Comparison of ENCODE assay signal across 33 cellular contexts in genomic region chr3:21722301-21722700, GRCh38. TPM values are rescaled to one million over a fixed set of nuclear protein-coding genes. Genes with fewer than 3 reads are reported as not detected.
"Had no signal": no experiment of that assay in that cellular context is flagged by ENCODE, and none has a peak within 500 bp of the region (broad histone marks: within the 10 kb centered on the region; RNA-seq: fewer than 3 reads in every experiment).

No MANE protein-coding gene starts in this region.

- ATAC-seq: activated CD8-positive, alpha-beta T cell treated with anti-CD3 and anti-CD28 coated beads for 36 hours; activated T-cell treated with anti-CD3 and anti-CD28 coated beads, Interleukin-2, amount 50 U/mL, for 72 hours; activated T-helper 17 cell treated with anti-CD3 and anti-CD28 coated beads, Interleukin-2, amount 50 U/mL, for 72 hours; body of pancreas; K562; Right ventricle myocardium inferior; SK-N-SH treated with all-trans-retinoic acid at 6 μM for 48 hours had no signal

- H3K4me1 ChIP-seq: body of pancreas, Peyer's patch had no signal

- H3K4me3 Mint-ChIP-seq: activated CD4-positive, alpha-beta T cell treated with anti-CD3 and anti-CD28 coated beads, Interleukin-2, amount 10 ng/mL, durations not matched to agents 24 days and 14 days; activated CD8-positive, alpha-beta T cell treated with anti-CD3 and anti-CD28 coated beads for 36 hours; activated naive CD8-positive, alpha-beta T cell treated with anti-CD3 and anti-CD28 coated beads for 36 hours; activated T-cell treated with anti-CD3 and anti-CD28 coated beads, Interleukin-2, amount 50 U/mL, for 72 hours; activated T-helper 17 cell treated with anti-CD3 and anti-CD28 coated beads, Interleukin-2, amount 50 U/mL, for 72 hours had no signal

- FAIRE-seq: K562 had no signal

- H3K27ac Mint-ChIP-seq: activated CD4-positive, alpha-beta T cell treated with anti-CD3 and anti-CD28 coated beads, Interleukin-2, amount 10 ng/mL, durations not matched to agents 24 days and 14 days; activated CD8-positive, alpha-beta T cell treated with anti-CD3 and anti-CD28 coated beads for 36 hours; activated naive CD8-positive, alpha-beta T cell treated with anti-CD3 and anti-CD28 coated beads for 36 hours; activated T-cell treated with anti-CD3 and anti-CD28 coated beads, Interleukin-2, amount 50 U/mL, for 72 hours; activated T-helper 17 cell treated with anti-CD3 and anti-CD28 coated beads, Interleukin-2, amount 50 U/mL, for 72 hours had no signal

- H3K4me3 ChIP-seq: body of pancreas, K562, Peyer's patch had no signal

- H3K4me1 Mint-ChIP-seq: activated CD4-positive, alpha-beta T cell treated with anti-CD3 and anti-CD28 coated beads, Interleukin-2, amount 10 ng/mL, durations not matched to agents 24 days and 14 days; activated naive CD8-positive, alpha-beta T cell treated with anti-CD3 and anti-CD28 coated beads for 36 hours; activated T-helper 17 cell treated with anti-CD3 and anti-CD28 coated beads, Interleukin-2, amount 50 U/mL, for 72 hours had no signal

- H3K27me3 Mint-ChIP-seq: activated CD4-positive, alpha-beta T cell treated with anti-CD3 and anti-CD28 coated beads, Interleukin-2, amount 10 ng/mL, durations not matched to agents 24 days and 14 days; activated CD8-positive, alpha-beta T cell treated with anti-CD3 and anti-CD28 coated beads for 36 hours; activated naive CD8-positive, alpha-beta T cell treated with anti-CD3 and anti-CD28 coated beads for 36 hours; activated T-helper 17 cell treated with anti-CD3 and anti-CD28 coated beads, Interleukin-2, amount 50 U/mL, for 72 hours had no signal

- DNase-seq: activated CD4-positive, alpha-beta T cell treated with anti-CD3 and anti-CD28 coated beads, Interleukin-2, amount 10 ng/mL, durations not matched to agents 24 days and 14 days; activated CD4-positive, alpha-beta T cell treated with anti-CD3 and anti-CD28 coated beads, Interleukin-2, amount 50 U/mL, for 4 hours; activated CD8-positive, alpha-beta T cell treated with anti-CD3 and anti-CD28 coated beads for 36 hours; activated effector memory CD4-positive, alpha-beta T cell treated with anti-CD3 and anti-CD28 coated beads, Interleukin-2, amount 50 U/mL, for 16 hours; activated naive CD4-positive, alpha-beta T cell; activated naive CD4-positive, alpha-beta T cell treated with anti-CD3 and anti-CD28 coated beads, Interleukin-2, amount 50 U/mL, for 16 hours; activated naive CD8-positive, alpha-beta T cell treated with anti-CD3 and anti-CD28 coated beads for 36 hours; activated T-cell treated with anti-CD3 and anti-CD28 coated beads, Interleukin-2, amount 50 U/mL, for 1 hour; activated T-cell treated with anti-CD3 and anti-CD28 coated beads, Interleukin-2, amount 50 U/mL, for 72 hours; amniotic stem cell; aorta; body of pancreas; central memory CD4-positive, alpha-beta T cell; NCI-H1105; NCI-H1417 treated with DMSO at 0.1 percent for 48 hours; NCI-H187 treated with DMSO at 0.1 percent for 48 hours; NCI-H2081; NCI-H226; NCI-H446 treated with DMSO at 0.1 percent for 48 hours; NCI-H524; Peyer's patch; SIG-M5; T-helper 1 cell; T-helper 2 cell; T-helper 9 cell; WERI-Rb-1 had no signal

- H3K36me3 Mint-ChIP-seq: activated naive CD8-positive, alpha-beta T cell treated with anti-CD3 and anti-CD28 coated beads for 36 hours had no signal

- H3K9me3 ChIP-seq: body of pancreas had no signal

- H3K27me3 ChIP-seq: body of pancreas, Peyer's patch had no signal

- H3K36me3 ChIP-seq: Peyer's patch, WERI-Rb-1 had no signal

- H3K27ac ChIP-seq: body of pancreas, Peyer's patch, RWPE1, WERI-Rb-1 had no signal

RNA-seq across cellular contexts. Expression of gene ZNF385D, which starts 28.7 kb away (rescaled TPM):
- total RNA-seq: activated CD4-positive, alpha-beta T cell treated with anti-CD3 and anti-CD28 coated beads, Interleukin-2, amount 10 ng/mL, durations not matched to agents 24 days and 14 days; activated CD8-positive, alpha-beta memory T cell treated with anti-CD3 and anti-CD28 coated beads for 36 hours; activated CD8-positive, alpha-beta T cell treated with anti-CD3 and anti-CD28 coated beads for 36 hours; activated naive CD8-positive, alpha-beta T cell treated with anti-CD3 and anti-CD28 coated beads for 36 hours; activated T-cell treated with anti-CD3 and anti-CD28 coated beads, Interleukin-2, amount 50 U/mL, for 72 hours; activated T-helper 17 cell treated with anti-CD3 and anti-CD28 coated beads, Interleukin-2, amount 50 U/mL, for 72 hours; SK-MEL-5 had no signal
